In the genomic region with DNA sequence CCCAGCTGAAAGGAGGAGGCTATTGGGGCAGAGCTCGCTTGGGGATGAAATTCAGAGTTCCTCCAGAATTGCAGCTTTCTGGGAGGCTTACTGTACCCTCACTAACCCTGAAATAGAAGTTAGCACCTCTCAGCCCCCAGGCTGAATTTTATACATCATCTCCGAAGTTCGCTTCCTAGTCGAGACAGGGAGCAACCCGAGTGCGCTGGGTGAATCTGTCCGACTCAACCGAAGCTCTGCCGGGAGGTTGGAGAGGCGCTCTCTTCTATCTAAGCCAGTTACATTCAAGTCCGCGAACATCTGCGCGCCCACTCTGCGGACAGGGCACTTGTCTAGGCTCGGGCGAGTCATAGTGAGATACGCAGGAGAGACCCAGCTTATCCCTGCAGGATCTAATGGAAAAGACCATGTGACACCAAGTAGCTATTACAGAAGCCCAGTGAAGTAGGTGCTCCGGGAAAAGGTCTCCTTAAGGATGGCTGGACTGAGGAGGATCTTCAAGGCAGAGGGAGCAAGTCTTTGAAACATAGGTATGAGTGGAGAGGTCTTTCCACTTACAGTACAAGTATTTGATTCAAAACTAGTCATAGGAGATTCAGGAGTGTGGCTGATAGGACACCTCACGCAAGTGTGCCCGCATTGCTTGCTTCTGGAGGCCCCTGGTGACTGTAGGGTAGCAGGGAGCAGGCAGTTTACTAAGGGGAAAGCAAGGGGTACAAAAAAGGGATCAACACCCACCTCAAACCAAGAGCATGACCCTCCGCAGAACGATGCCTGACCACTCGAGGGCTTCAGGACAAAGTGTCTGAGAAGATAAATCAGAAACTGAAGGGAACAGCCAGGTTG, we compare ENCODE assay signal across 8 cellular contexts. TPM values are rescaled to one million over a fixed set of nuclear protein-coding genes. Genes with fewer than 3 reads are reported as not detected.
DNase-seq lines count a peak whose midpoint lies in the region; ATAC-seq and TF ChIP-seq lines count a peak whose summit lies in the region.

No MANE protein-coding gene starts in this region.

- no peak for TF ChIP-seq CTCF in Caco-2 (IDR thresholded peaks at IDR 0.05; ENCODE audit: insufficient read depth in 1 of 2, low read depth in 1 of 2, low read length in 1 of 2, severe bottlenecking in 1 of 2, unreplicated experiment in 1 of 2)
- 0 out of 2 replicates have a peak, but pooled peaks have one; percentile 1 for TF ChIP-seq CTCF in LNCaP clone FGC (IDR thresholded peaks at IDR 0.05; ENCODE audit: control insufficient read depth, extremely low read depth, insufficient read depth)

- H3K9me3 Mint-ChIP-seq in Caco-2 (ENCODE audit: unreplicated experiment) (no peaks in the 10 kb centered on the region), immature natural killer cell (peaks cover 0 to 7% (median 0%) of the 10 kb centered on the region in 6 donors)
- H3K9me3 Mint-ChIP-seq in activated T-helper 2 cell treated with anti-CD3 and anti-CD28 coated beads, Interferon-gamma antibody, Interleukin-2, Interleukin-4, amounts not matched to agents 10 μg/mL and 5 μg/mL and 100 μg/mL, durations not matched to agents 14 hours and 24 hours and 36 hours, result no peaks in the 10 kb centered on the region

- H3K36me3 Mint-ChIP-seq in Caco-2 (ENCODE audit: insufficient read depth, unreplicated experiment), result peaks cover 50% of the 10 kb centered on the region
- no peaks in the 10 kb centered on the region for H3K36me3 Mint-ChIP-seq in activated T-helper 2 cell treated with anti-CD3 and anti-CD28 coated beads, Interferon-gamma antibody, Interleukin-2, Interleukin-4, amounts not matched to agents 10 μg/mL and 5 μg/mL and 100 μg/mL, durations not matched to agents 14 hours and 24 hours and 36 hours (ENCODE audit: low read depth)
- H3K36me3 Mint-ChIP-seq in immature natural killer cell, result no peaks in the 10 kb centered on the region

- H3K4me3 Mint-ChIP-seq in Caco-2 (ENCODE audit: unreplicated experiment), result peak overlapping the region; percentile 87
- peak overlapping the region; percentile 87 for H3K4me3 Mint-ChIP-seq in activated T-helper 2 cell treated with anti-CD3 and anti-CD28 coated beads, Interferon-gamma antibody, Interleukin-2, Interleukin-4, amounts not matched to agents 10 μg/mL and 5 μg/mL and 100 μg/mL, durations not matched to agents 14 hours and 24 hours and 36 hours (ENCODE audit: low read depth)
- H3K4me3 Mint-ChIP-seq in immature natural killer cell, result peak overlapping the region; percentile 90 to 100 (median 98)

- no peak for ATAC-seq in GM19463 (IDR thresholded peaks at IDR 0.05; ENCODE audit: unreplicated experiment)

- intact Hi-C loops in Caco-2 (cut with micrococcal nuclease; ENCODE audit: unreplicated experiment), result loop anchor here (2.0 kb wide), 2 partner anchors 14 to 34 kb away; no protein-coding TSS in a partner anchor
- intact Hi-C loops in activated T-helper 2 cell treated with anti-CD3 and anti-CD28 coated beads, Interferon-gamma antibody, Interleukin-2, Interleukin-4, amounts not matched to agents 10 μg/mL and 5 μg/mL and 100 μg/mL, durations not matched to agents 14 hours and 24 hours and 36 hours (cut with micrococcal nuclease), result loop anchor here (1.0 to 10.0 kb wide), 7 partner anchors 32 to 438 kb away; a partner anchor contains a TSS

- BruUV-seq in Caco-2 (replicated peaks; lab: Mats Ljungman, UMichigan), result no TSS peak

- H3K4me1 Mint-ChIP-seq in Caco-2 (ENCODE audit: low read depth, unreplicated experiment) (peaks cover 43% of the 10 kb centered on the region), immature natural killer cell (peaks cover 62 to 71% of the 10 kb centered on the region in 2 donors)
- H3K4me1 Mint-ChIP-seq in activated T-helper 2 cell treated with anti-CD3 and anti-CD28 coated beads, Interferon-gamma antibody, Interleukin-2, Interleukin-4, amounts not matched to agents 10 μg/mL and 5 μg/mL and 100 μg/mL, durations not matched to agents 14 hours and 24 hours and 36 hours (ENCODE audit: low read depth), result peaks cover 55% of the 10 kb centered on the region

- H3K4me3 ChIP-seq in Caco-2 (ENCODE audit: low read depth, low read length) (peak overlapping the region; percentile 37), LNCaP clone FGC (ENCODE audit: low read depth, low read length) (peak overlapping the region; percentile 58)

- peaks cover 2% of the 10 kb centered on the region for H3K27me3 Mint-ChIP-seq in Caco-2 (ENCODE audit: insufficient read depth, unreplicated experiment)
- H3K27me3 Mint-ChIP-seq in activated T-helper 2 cell treated with anti-CD3 and anti-CD28 coated beads, Interferon-gamma antibody, Interleukin-2, Interleukin-4, amounts not matched to agents 10 μg/mL and 5 μg/mL and 100 μg/mL, durations not matched to agents 14 hours and 24 hours and 36 hours (ENCODE audit: low read depth), result peaks cover 34% of the 10 kb centered on the region
- H3K27me3 Mint-ChIP-seq in immature natural killer cell (ENCODE audit: low read depth in 3 of 3), result peaks cover 49 to 68% (median 65%) of the 10 kb centered on the region in 3 donors

- CTCF ChIA-PET in Caco-2 (lab: Charles Lee), result no interaction called here

- no peaks in the 10 kb centered on the region for H3K36me3 ChIP-seq in Caco-2 (ENCODE audit: control insufficient read depth, insufficient read depth, low read length)

- H3K27me3 ChIP-seq in Caco-2 (replicated peaks; ENCODE audit: control insufficient read depth, insufficient read depth, low read length), result no peaks in the 10 kb centered on the region; the same call in 1 of the 2 replicates

- no peak for DNase-seq in Caco-2
- no peak for DNase-seq in LNCaP clone FGC (ENCODE audit: low read depth)
- DNase-seq in activated T-helper 2 cell treated with anti-CD3 and anti-CD28 coated beads, Interferon-gamma antibody, Interleukin-2, Interleukin-4, amounts not matched to agents 10 μg/mL and 5 μg/mL and 100 μg/mL, durations not matched to agents 14 hours and 24 hours and 36 hours (ENCODE audit: low spot score), result no peak
- DNase-seq in immature natural killer cell, result peak in 1 of 3 donors; percentile 13
- DNase-seq in superior temporal gyrus (ENCODE audit: extremely low spot score), result peak; percentile 44
- DNase-seq in MV-4-11 (lab: John Stamatoyannopoulos, UW), result no peak
- no peak for DNase-seq in A172 (ENCODE audit: low spot score)

- H3K9me3 ChIP-seq in Caco-2, result no peaks in the 10 kb centered on the region

- no peak overlapping the region for H3K27ac Mint-ChIP-seq in Caco-2 (ENCODE audit: unreplicated experiment)
- H3K27ac Mint-ChIP-seq in activated T-helper 2 cell treated with anti-CD3 and anti-CD28 coated beads, Interferon-gamma antibody, Interleukin-2, Interleukin-4, amounts not matched to agents 10 μg/mL and 5 μg/mL and 100 μg/mL, durations not matched to agents 14 hours and 24 hours and 36 hours, result peak overlapping the region; percentile 72
- H3K27ac Mint-ChIP-seq in immature natural killer cell, result peak overlapping the region in 5 of 6 donors; percentile 3 to 85 (median 82)

- POLR2A ChIA-PET in Caco-2 (lab: Charles Lee), result interaction anchor here (0.8 kb wide), 1 partner anchor 32 kb away, joined by 3 read pairs; no protein-coding TSS in a partner anchor

- H3K4me1 ChIP-seq in Caco-2, result no peaks in the 10 kb centered on the region; the same call in 1 of the 2 replicates

RNA-seq across cellular contexts. Expression of a gene that starts 0.7 kb away (rescaled TPM):
- total RNA-seq in Caco-2 (2022), result not detected in 2 replicates
- total RNA-seq in activated T-helper 2 cell treated with anti-CD3 and anti-CD28 coated beads, Interferon-gamma antibody, Interleukin-2, Interleukin-4, amounts not matched to agents 10 μg/mL and 5 μg/mL and 100 μg/mL, durations not matched to agents 14 hours and 24 hours and 36 hours, result 2.4 and 3.1 TPM in 2 replicates
- not detected for polyA plus RNA-seq in immature natural killer cell
- not detected in 2 replicates for total RNA-seq in A172 (2014; rRNA removed; shearing (Covaris generic))

RNA-seq across cellular contexts. Expression of a gene that starts 6.3 kb away (rescaled TPM):
- not detected in 2 replicates for total RNA-seq in Caco-2 (2022)
- total RNA-seq in activated T-helper 2 cell treated with anti-CD3 and anti-CD28 coated beads, Interferon-gamma antibody, Interleukin-2, Interleukin-4, amounts not matched to agents 10 μg/mL and 5 μg/mL and 100 μg/mL, durations not matched to agents 14 hours and 24 hours and 36 hours, result not detected in 2 replicates
- not detected for polyA plus RNA-seq in immature natural killer cell
- 0.05 TPM in 1 of 2 replicates, not detected in the other for total RNA-seq in A172 (2014; rRNA removed; shearing (Covaris generic))

RNA-seq across cellular contexts. Expression of a gene that starts 27.6 kb away (rescaled TPM):
- 10.6 and 10.8 TPM in 2 replicates for total RNA-seq in Caco-2 (2022)
- total RNA-seq in activated T-helper 2 cell treated with anti-CD3 and anti-CD28 coated beads, Interferon-gamma antibody, Interleukin-2, Interleukin-4, amounts not matched to agents 10 μg/mL and 5 μg/mL and 100 μg/mL, durations not matched to agents 14 hours and 24 hours and 36 hours, result 41.8 and 43.2 TPM in 2 replicates
- 1 to 10 TPM; 3.5 to 8.5 (median 4.5) TPM for polyA plus RNA-seq in immature natural killer cell
- total RNA-seq in A172 (2014; rRNA removed; shearing (Covaris generic)), result 6.9 and 7.5 TPM in 2 replicates

RNA-seq across cellular contexts. Expression of a gene that starts 37.1 kb away (rescaled TPM):
- total RNA-seq in Caco-2 (2022), result 0.34 and 0.39 TPM in 2 replicates
- total RNA-seq in activated T-helper 2 cell treated with anti-CD3 and anti-CD28 coated beads, Interferon-gamma antibody, Interleukin-2, Interleukin-4, amounts not matched to agents 10 μg/mL and 5 μg/mL and 100 μg/mL, durations not matched to agents 14 hours and 24 hours and 36 hours, result 0.87 and 1.4 TPM in 2 replicates
- polyA plus RNA-seq in immature natural killer cell, result under 1 TPM in 1 of 3 donors, not detected in 2; 0.17 TPM
- not detected in 2 replicates for total RNA-seq in A172 (2014; rRNA removed; shearing (Covaris generic))

RNA-seq across cellular contexts. Expression of a gene that starts 38.2 kb away (rescaled TPM):
- 10.5 and 12.2 TPM in 2 replicates for total RNA-seq in Caco-2 (2022)
- 44.6 and 44.7 TPM in 2 replicates for total RNA-seq in activated T-helper 2 cell treated with anti-CD3 and anti-CD28 coated beads, Interferon-gamma antibody, Interleukin-2, Interleukin-4, amounts not matched to agents 10 μg/mL and 5 μg/mL and 100 μg/mL, durations not matched to agents 14 hours and 24 hours and 36 hours
- polyA plus RNA-seq in immature natural killer cell, result 10 to 100 TPM; 33.6 to 93.6 (median 39.5) TPM
- 1.9 and 4.3 TPM in 2 replicates for total RNA-seq in A172 (2014; rRNA removed; shearing (Covaris generic))
